15 cellular contexts compared by ENCODE assay signal in genomic region chr11:36139767-36140166, GRCh38.
"Had no signal": no experiment of that assay in that cellular context is flagged by ENCODE, and none has a peak within 500 bp of the region (broad histone marks: within the 10 kb centered on the region; RNA-seq: fewer than 3 reads in every experiment).

No MANE protein-coding gene starts in this region.

- H3K4me3 ChIP-seq: coronary artery, dorsolateral prefrontal cortex, mucosa of descending colon, ovary, right atrium auricular region, sigmoid colon had no signal

- H3K27ac ChIP-seq: coronary artery, dorsolateral prefrontal cortex, ovary, right atrium auricular region, sigmoid colon had no signal

- H3K36me3 ChIP-seq: ovary, right atrium auricular region, sigmoid colon had no signal

- DNase-seq: dorsolateral prefrontal cortex; effector CD8-positive, alpha-beta T cell; hypothalamus; kidney glomerular epithelial cell; mammary epithelial cell; mucosa of descending colon; natural killer cell; ovary; sigmoid colon; small intestine; stimulated activated CD4-positive, alpha-beta T cell treated with anti-CD3 and anti-CD28 coated beads, Interleukin-12 subunit alpha, Interleukin-12 subunit beta, amount 100 ng/mL, for 4 hours; stimulated activated naive CD4-positive, alpha-beta T cell; trophoblast cell had no signal

- H3K4me1 ChIP-seq: right atrium auricular region, sigmoid colon had no signal

- H3K9me3 ChIP-seq: mucosa of descending colon, ovary, right atrium auricular region, sigmoid colon had no signal

- H3K27me3 ChIP-seq: dorsolateral prefrontal cortex, ovary, right atrium auricular region, sigmoid colon had no signal
